In genomic region chr18:13273800-13274199, GRCh38 we compare ENCODE assay signal across 13 cellular contexts. TPM values are rescaled to one million over a fixed set of nuclear protein-coding genes. Genes with fewer than 3 reads are reported as not detected.
A peak's percentile ranks its signal among the peaks of the same experiment; 100 is the strongest.
DNase-seq lines count a peak whose midpoint lies in the region; ATAC-seq and TF ChIP-seq lines count a peak whose summit lies in the region.
"Had no signal": no experiment of that assay in that cellular context is flagged by ENCODE, and none has a peak within 500 bp of the region (broad histone marks: within the 10 kb centered on the region; RNA-seq: fewer than 3 reads in every experiment).

No MANE protein-coding gene starts in this region.

- intact Hi-C loops in activated CD8-positive, alpha-beta T cell treated with anti-CD3 and anti-CD28 coated beads for 36 hours (cut with micrococcal nuclease): no loop called here
- intact Hi-C loops in dendritic cell treated with granulocyte-macrophage colony-stimulating factor and Interleukin-4, amounts not matched to agents 40 ng/mL and 50 ng/mL, for 4 days (cut with micrococcal nuclease): no loop called here

- no peaks in the 10 kb centered on the region for H3K27me3 ChIP-seq in Loucy (ENCODE audit: insufficient read depth, low read length, poor library complexity, severe bottlenecking)
- H3K27me3 ChIP-seq: testis had no signal

- H3K9me3 ChIP-seq in Loucy (ENCODE audit: insufficient read depth, low read depth, low read length): no peaks in the 10 kb centered on the region
- H3K9me3 ChIP-seq: psoas muscle, testis had no signal

- peaks cover 37% of the 10 kb centered on the region; the same call in 1 of the 2 replicates for H3K79me2 ChIP-seq in Loucy (ENCODE audit: insufficient read depth, low read length)

- peak; percentile 51 for DNase-seq in activated CD8-positive, alpha-beta T cell treated with anti-CD3 and anti-CD28 coated beads for 36 hours
- no peak for DNase-seq in stimulated activated effector memory CD8-positive, alpha-beta T cell treated with anti-CD3 and anti-CD28 coated beads, Interleukin-12 subunit alpha, Interleukin-12 subunit beta, amount 100 ng/mL, for 72 hours (ENCODE audit: low spot score in 2 of 2)
- DNase-seq in iPS-NIHi11 (ENCODE audit: low spot score) (no peak), NCI-H524 treated with DMSO at 0.1 percent for 48 hours (lab: John Stamatoyannopoulos, UW) (no peak), NCI-H146 (lab: John Stamatoyannopoulos, UW) (no peak)
- DNase-seq: GDM1, psoas muscle, RPMI8226, testis had no signal

- peaks cover 3% of the 10 kb centered on the region for H3K9me3 Mint-ChIP-seq in activated CD8-positive, alpha-beta T cell treated with anti-CD3 and anti-CD28 coated beads for 36 hours
- no peaks in the 10 kb centered on the region for H3K9me3 Mint-ChIP-seq in dendritic cell treated with granulocyte-macrophage colony-stimulating factor and Interleukin-4, amounts not matched to agents 40 ng/mL and 50 ng/mL, for 4 days
- no peaks in the 10 kb centered on the region for H3K9me3 Mint-ChIP-seq in stimulated activated effector memory CD8-positive, alpha-beta T cell treated with anti-CD3 and anti-CD28 coated beads, Interleukin-12 subunit alpha, Interleukin-12 subunit beta, amount 100 ng/mL, for 72 hours

- no peak for TF ChIP-seq CTCF in Loucy (conservative IDR thresholded peaks at IDR 0.05; ENCODE audit: low read length)
- TF ChIP-seq CTCF in activated CD8-positive, alpha-beta T cell treated with anti-CD3 and anti-CD28 coated beads for 36 hours (IDR thresholded peaks at IDR 0.05): no peak

- no peak overlapping the region for H2AFZ ChIP-seq in Loucy (ENCODE audit: low read length)

- H3K27ac Mint-ChIP-seq in activated CD8-positive, alpha-beta T cell treated with anti-CD3 and anti-CD28 coated beads for 36 hours: peak overlapping the region; percentile 86
- peak overlapping the region; percentile 33 for H3K27ac Mint-ChIP-seq in dendritic cell treated with granulocyte-macrophage colony-stimulating factor and Interleukin-4, amounts not matched to agents 40 ng/mL and 50 ng/mL, for 4 days
- H3K27ac Mint-ChIP-seq in stimulated activated effector memory CD8-positive, alpha-beta T cell treated with anti-CD3 and anti-CD28 coated beads, Interleukin-12 subunit alpha, Interleukin-12 subunit beta, amount 100 ng/mL, for 72 hours: peak overlapping the region; percentile 71

- peaks cover 85% of the 10 kb centered on the region for H3K4me1 Mint-ChIP-seq in activated CD8-positive, alpha-beta T cell treated with anti-CD3 and anti-CD28 coated beads for 36 hours (ENCODE audit: low read depth)
- peaks cover 68% of the 10 kb centered on the region for H3K4me1 Mint-ChIP-seq in dendritic cell treated with granulocyte-macrophage colony-stimulating factor and Interleukin-4, amounts not matched to agents 40 ng/mL and 50 ng/mL, for 4 days (ENCODE audit: low read depth)
- H3K4me1 Mint-ChIP-seq in stimulated activated effector memory CD8-positive, alpha-beta T cell treated with anti-CD3 and anti-CD28 coated beads, Interleukin-12 subunit alpha, Interleukin-12 subunit beta, amount 100 ng/mL, for 72 hours: peaks cover 33% of the 10 kb centered on the region

- H3K27me3 Mint-ChIP-seq in activated CD8-positive, alpha-beta T cell treated with anti-CD3 and anti-CD28 coated beads for 36 hours: no peaks in the 10 kb centered on the region
- H3K27me3 Mint-ChIP-seq in dendritic cell treated with granulocyte-macrophage colony-stimulating factor and Interleukin-4, amounts not matched to agents 40 ng/mL and 50 ng/mL, for 4 days: no peaks in the 10 kb centered on the region

- H3K36me3 ChIP-seq in Loucy (ENCODE audit: insufficient read depth, low read length): peaks cover 6% of the 10 kb centered on the region; the same call in 1 of the 2 replicates

- H3K9me2 ChIP-seq in Loucy (replicated peaks; ENCODE audit: low read depth, low read length): no peaks in the 10 kb centered on the region

- CTCF ChIA-PET in activated CD8-positive, alpha-beta T cell treated with anti-CD3 and anti-CD28 coated beads for 36 hours (lab: Charles Lee): interaction anchor here (1.9 kb wide), 1 partner anchor 57 kb away, joined by 6 read pairs; no protein-coding TSS in a partner anchor

- H3K4me3 ChIP-seq in Loucy (ENCODE audit: low read length, poor library complexity, severe bottlenecking): peak overlapping the region; percentile 27
- H3K4me3 ChIP-seq: psoas muscle, testis had no signal

- H3K4me1 ChIP-seq in Loucy (ENCODE audit: insufficient read depth, low read length, poor library complexity, severe bottlenecking): no peaks in the 10 kb centered on the region

- no peaks in the 10 kb centered on the region for H3F3A ChIP-seq in Loucy (ENCODE audit: low read depth)

- peak overlapping the region; percentile 14 for H3K4me2 ChIP-seq in Loucy (ENCODE audit: low read depth, low read length, poor library complexity, severe bottlenecking)

- H3K36me3 Mint-ChIP-seq in activated CD8-positive, alpha-beta T cell treated with anti-CD3 and anti-CD28 coated beads for 36 hours (ENCODE audit: low read depth): peaks cover 23% of the 10 kb centered on the region
- peaks cover 22% of the 10 kb centered on the region for H3K36me3 Mint-ChIP-seq in dendritic cell treated with granulocyte-macrophage colony-stimulating factor and Interleukin-4, amounts not matched to agents 40 ng/mL and 50 ng/mL, for 4 days (ENCODE audit: low read depth)
- H3K36me3 Mint-ChIP-seq in stimulated activated effector memory CD8-positive, alpha-beta T cell treated with anti-CD3 and anti-CD28 coated beads, Interleukin-12 subunit alpha, Interleukin-12 subunit beta, amount 100 ng/mL, for 72 hours: peaks cover 6% of the 10 kb centered on the region
- H3K36me3 Mint-ChIP-seq: CD14-positive monocyte had no signal

- POLR2A ChIA-PET in activated CD8-positive, alpha-beta T cell treated with anti-CD3 and anti-CD28 coated beads for 36 hours (lab: Charles Lee): interaction anchor here (0.6 to 2.1 kb wide), 6 partner anchors 11 to 104 kb away, joined by 3 to 5 read pairs (median 4); no protein-coding TSS in a partner anchor

- peak overlapping the region; percentile 8 for H3K9ac ChIP-seq in Loucy (ENCODE audit: low read depth, low read length, poor library complexity, severe bottlenecking)

- no peaks in the 10 kb centered on the region for H4K20me1 ChIP-seq in Loucy (ENCODE audit: insufficient read depth, low read length, poor library complexity, severe bottlenecking)

- H3K4me3 Mint-ChIP-seq in activated CD8-positive, alpha-beta T cell treated with anti-CD3 and anti-CD28 coated beads for 36 hours: peak overlapping the region; percentile 69
- H3K4me3 Mint-ChIP-seq in dendritic cell treated with granulocyte-macrophage colony-stimulating factor and Interleukin-4, amounts not matched to agents 40 ng/mL and 50 ng/mL, for 4 days: peak overlapping the region; percentile 7
- peak overlapping the region; percentile 8 for H3K4me3 Mint-ChIP-seq in stimulated activated effector memory CD8-positive, alpha-beta T cell treated with anti-CD3 and anti-CD28 coated beads, Interleukin-12 subunit alpha, Interleukin-12 subunit beta, amount 100 ng/mL, for 72 hours
- H3K4me3 Mint-ChIP-seq: CD14-positive monocyte had no signal

- peak; percentile 32 for ATAC-seq in activated CD8-positive, alpha-beta T cell treated with anti-CD3 and anti-CD28 coated beads for 36 hours
- peak; percentile 47 for ATAC-seq in stimulated activated effector memory CD8-positive, alpha-beta T cell treated with anti-CD3 and anti-CD28 coated beads, Interleukin-12 subunit alpha, Interleukin-12 subunit beta, amount 100 ng/mL, for 72 hours
- no peak for ATAC-seq in HG02642 (IDR thresholded peaks at IDR 0.05; ENCODE audit: poor library complexity, unreplicated experiment)
- ATAC-seq: psoas muscle had no signal

RNA-seq across cellular contexts. Expression of gene LDLRAD4, which starts 55.2 kb away (rescaled TPM):
- 10 to 100 TPM; 37.3 to 38.5 TPM for total RNA-seq in activated CD8-positive, alpha-beta T cell treated with anti-CD3 and anti-CD28 coated beads for 36 hours

Comparison
In these comparisons a context has a peak if more than half of its experiments do, and no peak if none do; other contexts are left out.
1. H3K27ac Mint-ChIP-seq: peak in every context shown above with its lines; median percentile 86 in activated CD8-positive, alpha-beta T cell treated with anti-CD3 and anti-CD28 coated beads for 36 hours; 71 in stimulated activated effector memory CD8-positive, alpha-beta T cell treated with anti-CD3 and anti-CD28 coated beads, Interleukin-12 subunit alpha, Interleukin-12 subunit beta, amount 100 ng/mL, for 72 hours; 33 in dendritic cell treated with granulocyte-macrophage colony-stimulating factor and Interleukin-4, amounts not matched to agents 40 ng/mL and 50 ng/mL, for 4 days.
2. H3K4me3 Mint-ChIP-seq: peak in every context shown above with its lines; median percentile 69 in activated CD8-positive, alpha-beta T cell treated with anti-CD3 and anti-CD28 coated beads for 36 hours; 8 in stimulated activated effector memory CD8-positive, alpha-beta T cell treated with anti-CD3 and anti-CD28 coated beads, Interleukin-12 subunit alpha, Interleukin-12 subunit beta, amount 100 ng/mL, for 72 hours; 7 in dendritic cell treated with granulocyte-macrophage colony-stimulating factor and Interleukin-4, amounts not matched to agents 40 ng/mL and 50 ng/mL, for 4 days.